ENCODE assay signal across 8 cellular contexts in the genomic region with DNA sequence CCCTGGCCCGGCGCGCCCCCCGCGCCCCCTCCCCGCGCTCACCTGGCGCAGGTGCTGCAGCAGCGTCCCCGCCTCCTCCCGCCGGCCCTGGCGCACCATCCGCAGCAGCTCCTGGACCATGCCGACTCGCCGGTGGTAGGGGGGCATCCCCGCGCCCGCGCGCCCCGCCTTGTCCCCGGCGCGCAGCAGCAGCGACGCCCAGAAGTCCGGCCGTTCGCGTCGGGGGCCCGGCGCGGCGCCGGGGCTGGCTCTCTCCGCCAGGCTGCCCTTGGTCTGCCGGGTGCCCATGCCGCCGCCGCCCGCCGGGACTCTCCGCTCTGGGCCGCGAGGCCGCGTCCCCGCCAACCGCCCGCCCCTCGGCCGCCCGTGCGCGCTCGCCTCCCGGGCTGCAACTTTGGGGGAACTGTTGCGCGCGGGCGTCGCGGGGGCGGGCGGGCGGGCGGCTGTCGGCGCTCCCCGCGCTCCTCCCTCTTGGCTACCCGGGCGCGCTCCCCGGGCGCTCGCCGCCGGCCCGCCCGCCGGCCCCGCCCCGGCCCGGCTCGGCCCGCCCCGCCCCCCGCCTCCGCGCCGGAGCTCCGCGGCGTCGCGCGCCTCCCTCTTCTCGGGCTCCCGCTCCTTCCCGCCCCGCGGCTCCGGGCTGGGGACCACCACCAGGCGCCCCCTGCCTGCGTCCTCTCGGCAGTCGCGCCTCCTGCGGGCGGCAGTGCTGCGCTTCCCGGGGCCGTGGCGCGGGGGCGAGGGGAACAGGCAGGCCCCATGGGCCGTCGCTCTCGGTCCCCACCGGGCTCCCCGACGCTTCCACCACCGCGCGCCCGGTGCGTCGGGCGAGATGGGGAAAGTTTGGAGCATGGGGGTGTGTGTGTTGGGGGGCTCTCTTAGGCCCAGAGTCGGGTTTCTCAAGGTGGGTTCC. TPM values are rescaled to one million over a fixed set of nuclear protein-coding genes. Genes with fewer than 3 reads are reported as not detected.
DNase-seq lines count a peak whose midpoint lies in the region; ATAC-seq and TF ChIP-seq lines count a peak whose summit lies in the region.

A gene with protein sequence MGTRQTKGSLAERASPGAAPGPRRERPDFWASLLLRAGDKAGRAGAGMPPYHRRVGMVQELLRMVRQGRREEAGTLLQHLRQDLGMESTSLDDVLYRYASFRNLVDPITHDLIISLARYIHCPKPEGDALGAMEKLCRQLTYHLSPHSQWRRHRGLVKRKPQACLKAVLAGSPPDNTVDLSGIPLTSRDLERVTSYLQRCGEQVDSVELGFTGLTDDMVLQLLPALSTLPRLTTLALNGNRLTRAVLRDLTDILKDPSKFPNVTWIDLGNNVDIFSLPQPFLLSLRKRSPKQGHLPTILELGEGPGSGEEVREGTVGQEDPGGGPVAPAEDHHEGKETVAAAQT (minus strand): TSS at position 491 of the 910 bp plus-strand sequence. CDS start 203 bp downstream, at position 288.

- no peak within 1 kb of the TSS for H3K27ac Mint-ChIP-seq in Caco-2 (ENCODE audit: unreplicated experiment)

- H3K4me1 Mint-ChIP-seq in Caco-2 (ENCODE audit: low read depth, unreplicated experiment), result no peaks in the 10 kb centered on the region

- POLR2A ChIA-PET in Caco-2 (lab: Charles Lee), result no interaction called here

- H3K9me2 ChIP-seq in hepatocyte (replicated peaks; ENCODE audit: insufficient read depth), result no peaks in the 10 kb centered on the region

- CTCF ChIA-PET in Caco-2 (lab: Charles Lee), result interaction anchor here (0.6 to 1.5 kb wide), 2 partner anchors 29 to 38 kb away, joined by 3 to 6 read pairs; no protein-coding TSS in a partner anchor

- 2% methylated on average over 61 of the region's 134 CpGs for WGBS in hepatocyte (ENCODE audit: low lambda C conversion rate, missing lambda C conversion rate)

- peaks cover 34% of the 10 kb centered on the region for H3K79me2 ChIP-seq in hepatocyte

- H3K4me3 Mint-ChIP-seq in Caco-2 (ENCODE audit: unreplicated experiment), result peak within 1 kb of the TSS; percentile 63

- TF ChIP-seq CTCF in Caco-2 (IDR thresholded peaks at IDR 0.05; ENCODE audit: insufficient read depth in 1 of 2, low read depth in 1 of 2, low read length in 1 of 2, severe bottlenecking in 1 of 2, unreplicated experiment in 1 of 2), result peak in 1 of 2 experiments; percentile 44
- peak; percentile 33 for TF ChIP-seq CTCF in hepatocyte (IDR thresholded peaks at IDR 0.05; ENCODE audit: poor library complexity)
- no peak for TF ChIP-seq CTCF in gastrocnemius medialis (IDR thresholded peaks at IDR 0.05 in 4 of 5, conservative IDR thresholded peaks at IDR 0.05 in 1 of 5)

- peak; percentile 75 for ATAC-seq in HG02759 (IDR thresholded peaks at IDR 0.05; ENCODE audit: unreplicated experiment)
- peak; percentile 83 to 84 for ATAC-seq in gastrocnemius medialis

- peak within 1 kb of the TSS; percentile 95 for H3K4me2 ChIP-seq in hepatocyte

- no peaks in the 10 kb centered on the region for H3K36me3 Mint-ChIP-seq in Caco-2 (ENCODE audit: insufficient read depth, unreplicated experiment)

- peaks cover 3% of the 10 kb centered on the region for H3K27me3 Mint-ChIP-seq in Caco-2 (ENCODE audit: insufficient read depth, unreplicated experiment)

- intact Hi-C loops in Caco-2 (cut with micrococcal nuclease; ENCODE audit: unreplicated experiment), result loop anchor here (1.0 kb wide), 1 partner anchor 13 kb away; no protein-coding TSS in a partner anchor
- intact Hi-C loops in gastrocnemius medialis (cut with DNase I; ENCODE audit: low total_unique reads), result loop anchor here (2.0 kb wide), 1 partner anchor 43 kb away; no protein-coding TSS in a partner anchor

- no peaks in the 10 kb centered on the region for H3K9me3 Mint-ChIP-seq in Caco-2 (ENCODE audit: unreplicated experiment)

- in situ Hi-C loops in gastrocnemius medialis (cut with MboI; ENCODE audit: low sequenced_read_pairs in 4 of 4), result no loop called here

- H3K27ac ChIP-seq in SK-N-MC (no peak within 1 kb of the TSS), hepatocyte (peak within 1 kb of the TSS; percentile 73), gastrocnemius medialis (no peak within 1 kb of the TSS)

- H3K36me3 ChIP-seq in Caco-2 (ENCODE audit: control insufficient read depth, insufficient read depth, low read length), result no peaks in the 10 kb centered on the region
- H3K36me3 ChIP-seq in SK-N-MC (ENCODE audit: insufficient read depth, low read length), result no peaks in the 10 kb centered on the region
- no peaks in the 10 kb centered on the region for H3K36me3 ChIP-seq in hepatocyte (replicated peaks; ENCODE audit: insufficient read depth, low read depth)
- no peaks in the 10 kb centered on the region for H3K36me3 ChIP-seq in gastrocnemius medialis

- no peak for TF ChIP-seq POLR2A in gastrocnemius medialis (IDR thresholded peaks at IDR 0.05)

- peak in 1 of 2 experiments; percentile 68 for DNase-seq in Caco-2
- no peak for DNase-seq in SK-N-MC (ENCODE audit: low read depth, low spot score)
- DNase-seq in amniotic stem cell (lab: John Stamatoyannopoulos, UW), result peak; percentile 19
- DNase-seq in hepatocyte (ENCODE audit: low spot score), result peak; percentile 83
- DNase-seq in gastrocnemius medialis, result no peak
- no peak for DNase-seq in middle frontal gyrus (ENCODE audit: extremely low spot score, low spot score)
- DNase-seq in Kasumi-1 (lab: John Stamatoyannopoulos, UW), result no peak

- no peaks in the 10 kb centered on the region for H4K20me1 ChIP-seq in hepatocyte (ENCODE audit: insufficient read depth, poor library complexity, severe bottlenecking)

- H3K4me3 ChIP-seq in Caco-2 (ENCODE audit: low read depth, low read length) (peak within 1 kb of the TSS; percentile 59), SK-N-MC (peak within 1 kb of the TSS; percentile 71), hepatocyte (peak within 1 kb of the TSS; percentile 67), gastrocnemius medialis (peak within 1 kb of the TSS; percentile 49 to 67 (median 62))

- peaks cover 24% of the 10 kb centered on the region for H3K4me1 ChIP-seq in Caco-2
- peaks cover 27% of the 10 kb centered on the region for H3K4me1 ChIP-seq in hepatocyte (ENCODE audit: insufficient read depth)
- H3K4me1 ChIP-seq in gastrocnemius medialis, result peaks cover 11 to 24% of the 10 kb centered on the region in 2 donors

- peak within 1 kb of the TSS; percentile 94 for H2AFZ ChIP-seq in hepatocyte

- H3K9ac ChIP-seq in SK-N-MC (ENCODE audit: insufficient read length), result no peak within 1 kb of the TSS

- no peaks in the 10 kb centered on the region for H3K9me3 ChIP-seq in Caco-2
- H3K9me3 ChIP-seq in SK-N-MC (ENCODE audit: low read depth, low read length), result no peaks in the 10 kb centered on the region
- no peaks in the 10 kb centered on the region for H3K9me3 ChIP-seq in hepatocyte (ENCODE audit: low read depth)
- no peaks in the 10 kb centered on the region for H3K9me3 ChIP-seq in gastrocnemius medialis

- H3K27me3 ChIP-seq in Caco-2 (replicated peaks; ENCODE audit: control insufficient read depth, insufficient read depth, low read length) (no peaks in the 10 kb centered on the region), hepatocyte (no peaks in the 10 kb centered on the region), gastrocnemius medialis (peaks cover 0 to 4% (median 0%) of the 10 kb centered on the region in 3 donors)

- BruUV-seq in Caco-2 (replicated peaks; lab: Mats Ljungman, UMichigan), result no TSS peak

RNA-seq across cellular contexts. Expression of the gene that starts here (rescaled TPM):
- 4.0 and 4.5 TPM in 2 replicates for total RNA-seq in Caco-2 (2022)
- total RNA-seq in hepatocyte, result 15.0 and 18.0 TPM in 2 replicates
- 7.7 and 10.7 TPM in 2 replicates for polyA plus RNA-seq in hepatocyte
- total RNA-seq in gastrocnemius medialis, result under 1 TPM in 2 of 4 donors, not detected in 2; 0.34 to 0.80 TPM

Comparison
In these comparisons a context has a peak if more than half of its experiments do, and no peak if none do; other contexts are left out.
1. Peak in ATAC-seq and H3K4me3 ChIP-seq in gastrocnemius medialis; RNA of the gene not detected or under 1 TPM.
2. DNase-seq: peak in amniotic stem cell (single experiment) and hepatocyte (single experiment); none in SK-N-MC (single experiment), gastrocnemius medialis (0 of 2), middle frontal gyrus (single experiment) and Kasumi-1 (0 of 2).
3. Peak in every context shown above with its lines, with median percentiles within 50 percentile points of each other: H3K4me3 ChIP-seq.